8 cellular contexts compared by ENCODE assay signal in the genomic region with DNA sequence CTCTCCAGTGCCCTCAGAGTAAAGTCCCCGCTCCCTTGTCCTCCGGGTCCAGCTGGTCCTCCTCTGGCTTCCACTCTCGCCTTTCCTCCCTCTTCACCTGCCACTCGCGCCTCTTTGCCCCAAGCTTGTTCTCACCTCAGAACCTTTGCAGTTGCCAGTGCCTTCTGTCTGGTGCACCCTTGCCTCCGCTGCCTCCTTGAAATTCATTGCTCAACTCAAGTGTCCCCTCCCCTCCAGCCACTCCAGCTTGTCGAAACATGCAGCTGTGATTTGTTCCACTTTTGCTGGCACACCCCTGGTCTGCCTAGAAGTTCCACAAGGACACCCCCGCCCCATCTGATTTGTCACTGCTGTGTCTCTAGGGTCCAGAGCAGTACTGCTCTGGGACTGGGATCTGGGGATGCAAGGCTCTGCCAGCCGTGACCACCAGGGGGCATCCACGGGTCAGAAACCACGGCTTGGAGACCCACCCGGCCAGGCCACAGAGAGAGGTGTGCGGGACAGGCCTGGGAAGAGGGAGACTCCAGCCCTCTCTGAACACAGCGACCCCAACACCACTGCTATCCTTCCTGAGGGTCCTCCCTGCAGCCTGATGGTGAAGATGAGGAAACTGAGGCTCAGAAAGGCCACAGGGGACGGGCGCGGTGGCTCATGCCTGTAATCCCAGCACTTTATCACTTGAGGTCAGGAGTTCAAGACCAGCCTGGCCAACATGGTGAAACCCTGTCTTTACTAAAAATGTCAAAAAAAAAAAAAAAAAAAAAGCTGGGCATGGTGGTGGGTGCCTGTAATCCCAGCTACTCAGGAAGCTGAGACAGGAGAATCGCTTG. TPM values are rescaled to one million over a fixed set of nuclear protein-coding genes. Genes with fewer than 3 reads are reported as not detected.
DNase-seq lines count a peak whose midpoint lies in the region; ATAC-seq and TF ChIP-seq lines count a peak whose summit lies in the region.

No MANE protein-coding gene starts in this region.

- DNase-seq in A673 (ENCODE audit: low spot score): peak; percentile 84
- DNase-seq in GM20000 (ENCODE audit: low spot score): peak; percentile 90
- DNase-seq in NCI-H345 treated with DMSO at 0.1 percent for 48 hours (lab: John Stamatoyannopoulos, UW; ENCODE audit: unreplicated experiment): peak; percentile 23
- peak; percentile 81 to 86 for DNase-seq in activated CD4-positive, alpha-beta T cell treated with anti-CD3 and anti-CD28 coated beads for 4 hours
- peak; percentile 79 for DNase-seq in cerebellar cortex (ENCODE audit: low spot score)
- DNase-seq in kidney glomerular epithelial cell (lab: John Stamatoyannopoulos, UW): peak; percentile 48
- DNase-seq in stimulated activated CD4-positive, alpha-beta T cell treated with anti-CD3 and anti-CD28 coated beads, Interleukin-2, amount 100 ng/mL, for 24 hours: peak; percentile 91 to 92

- intact Hi-C loops in A673 (cut with micrococcal nuclease; ENCODE audit: unreplicated experiment): loop anchor here (1.0 kb wide), 2 partner anchors 136 to 170 kb away; no protein-coding TSS in a partner anchor

- no peak overlapping the region for H3K4me3 ChIP-seq in A673 (ENCODE audit: low read depth, low read length, poor library complexity, severe bottlenecking)

- no peaks in the 10 kb centered on the region for H3K4me1 ChIP-seq in A673 (ENCODE audit: insufficient read depth, low read length, poor library complexity, severe bottlenecking)

- TF ChIP-seq CTCF in A673 (conservative IDR thresholded peaks at IDR 0.05; ENCODE audit: low read depth, low read length) (peak; percentile 97), GM20000 (IDR thresholded peaks at IDR 0.05; ENCODE audit: extremely low read depth, missing control alignments) (peak; percentile 80)

- POLR2A ChIA-PET in A673 (lab: Charles Lee; ENCODE audit: low non-redundant PET): no interaction called here

- H3K9me3 ChIP-seq in A673 (ENCODE audit: low read depth, low read length, poor library complexity, severe bottlenecking): no peaks in the 10 kb centered on the region

- H3K27ac ChIP-seq in A673 (ENCODE audit: low read depth, low read length, poor library complexity, severe bottlenecking): no peak overlapping the region

- no TSS peak for BruUV-seq in A673 (replicated peaks; lab: Mats Ljungman, UMichigan)

- H3K36me3 ChIP-seq in A673 (ENCODE audit: insufficient read depth, low read length, poor library complexity, severe bottlenecking): no peaks in the 10 kb centered on the region

- no peaks in the 10 kb centered on the region for H3K27me3 ChIP-seq in A673 (replicated peaks; ENCODE audit: insufficient read depth, low read depth, low read length, poor library complexity)

- ATAC-seq in GM21360 (IDR thresholded peaks at IDR 0.05; ENCODE audit: unreplicated experiment): no peak

- CTCF ChIA-PET in A673 (lab: Charles Lee): interaction anchor here (0.6 to 1.7 kb wide), 5 partner anchors 20 to 1053 kb away, joined by 3 to 6 read pairs (median 4); no protein-coding TSS in a partner anchor

RNA-seq across cellular contexts. Expression of gene AP1M1, which starts 49.9 kb away (rescaled TPM):
- 105 and 116 TPM in 2 replicates for total RNA-seq in A673 (2021)

Comparison
In these comparisons a context has a peak if more than half of its experiments do, and no peak if none do; other contexts are left out.
1. DNase-seq: peak in every context shown above with its lines; median percentile 92 in stimulated activated CD4-positive, alpha-beta T cell treated with anti-CD3 and anti-CD28 coated beads, Interleukin-2, amount 100 ng/mL, for 24 hours; 90 in GM20000; 84 in A673; 84 in activated CD4-positive, alpha-beta T cell treated with anti-CD3 and anti-CD28 coated beads for 4 hours; 79 in cerebellar cortex; 48 in kidney glomerular epithelial cell; 23 in NCI-H345 treated with DMSO at 0.1 percent for 48 hours.